In the genomic region with DNA sequence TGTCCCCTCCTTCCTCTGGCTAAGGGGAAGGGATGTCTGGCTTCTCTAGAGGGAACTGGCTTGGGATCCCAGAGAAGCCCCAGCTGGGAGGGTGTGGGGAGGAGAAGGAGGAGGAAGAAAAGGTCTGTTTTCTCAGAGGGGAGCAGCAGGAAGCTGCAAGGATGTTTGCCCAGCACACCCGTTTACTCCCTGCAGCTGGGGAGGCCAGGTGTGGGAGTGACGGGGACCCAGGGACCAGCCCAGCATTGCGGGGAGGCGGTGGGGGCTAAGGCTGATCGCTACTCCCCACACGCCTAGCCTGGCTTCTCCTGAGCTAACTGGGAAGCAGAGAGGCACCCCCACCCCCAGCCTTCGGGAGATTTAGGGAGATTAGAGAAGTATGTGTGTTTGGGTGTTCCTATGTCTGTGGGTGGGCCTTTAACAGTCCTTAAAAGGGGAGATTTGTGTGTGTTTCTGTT, we compare ENCODE assay signal across 9 cellular contexts.
DNase-seq lines count a peak whose midpoint lies in the region; ATAC-seq and TF ChIP-seq lines count a peak whose summit lies in the region.
"Had no signal": no experiment of that assay in that cellular context is flagged by ENCODE, and none has a peak within 500 bp of the region (broad histone marks: within the 10 kb centered on the region; RNA-seq: fewer than 3 reads in every experiment).

No MANE protein-coding gene starts in this region.

- DNase-seq in EL (peak; percentile 44), NT2/D1 (ENCODE audit: low read depth, low spot score) (no peak), fibroblast of mammary gland (ENCODE audit: low read depth) (no peak), cerebellar cortex (ENCODE audit: low spot score) (no peak), NK-92 (lab: John Stamatoyannopoulos, UW; ENCODE audit: unreplicated experiment) (no peak)
- DNase-seq: DMS79 treated with DMSO at 0.1 percent for 48 hours had no signal

- H3K27me3 ChIP-seq in NT2/D1 (ENCODE audit: insufficient read depth, insufficient read length), result no peaks in the 10 kb centered on the region
- peaks cover 4% of the 10 kb centered on the region for H3K27me3 ChIP-seq in rectal smooth muscle tissue (ENCODE audit: control insufficient read depth, insufficient read depth, low read length)

- H3K36me3 ChIP-seq in NT2/D1 (ENCODE audit: insufficient read depth, insufficient read length, low read length) (peaks cover 53% of the 10 kb centered on the region), rectal smooth muscle tissue (ENCODE audit: control insufficient read depth, insufficient read depth, low read length) (no peaks in the 10 kb centered on the region)

- H3K4me1 ChIP-seq in NT2/D1 (ENCODE audit: insufficient read depth, insufficient read length) (peaks cover 29% of the 10 kb centered on the region), rectal smooth muscle tissue (ENCODE audit: control insufficient read depth, insufficient read depth, low read length) (no peaks in the 10 kb centered on the region)

- no peaks in the 10 kb centered on the region for H3K9me3 ChIP-seq in NT2/D1 (ENCODE audit: insufficient read depth, low read length)

- TF ChIP-seq CTCF in fibroblast of mammary gland (conservative IDR thresholded peaks at IDR 0.05; ENCODE audit: control insufficient read depth, insufficient read depth, low read depth, low read length), result no peak

- no peak overlapping the region for H3K4me3 ChIP-seq in NT2/D1 (ENCODE audit: insufficient read length, low read depth)
- H3K4me3 ChIP-seq in fibroblast of mammary gland (ENCODE audit: control insufficient read depth, low read depth, low read length), result peak overlapping the region; percentile 21
- peak overlapping the region; percentile 47 for H3K4me3 ChIP-seq in rectal smooth muscle tissue (ENCODE audit: low read length)

- ATAC-seq in HG02970 (IDR thresholded peaks at IDR 0.05; ENCODE audit: low FRiP score, unreplicated experiment) (no peak), GM19455 (IDR thresholded peaks at IDR 0.05; ENCODE audit: unreplicated experiment) (no peak)

- H3K27ac ChIP-seq in rectal smooth muscle tissue (ENCODE audit: low read depth, low read length), result peak overlapping the region; percentile 32

- H3K9ac ChIP-seq in NT2/D1 (ENCODE audit: insufficient read length, low read depth) (peak overlapping the region; percentile 57), rectal smooth muscle tissue (ENCODE audit: low read length) (no peak overlapping the region)
